ENCODE assay signal across 15 cellular contexts in the genomic region with DNA sequence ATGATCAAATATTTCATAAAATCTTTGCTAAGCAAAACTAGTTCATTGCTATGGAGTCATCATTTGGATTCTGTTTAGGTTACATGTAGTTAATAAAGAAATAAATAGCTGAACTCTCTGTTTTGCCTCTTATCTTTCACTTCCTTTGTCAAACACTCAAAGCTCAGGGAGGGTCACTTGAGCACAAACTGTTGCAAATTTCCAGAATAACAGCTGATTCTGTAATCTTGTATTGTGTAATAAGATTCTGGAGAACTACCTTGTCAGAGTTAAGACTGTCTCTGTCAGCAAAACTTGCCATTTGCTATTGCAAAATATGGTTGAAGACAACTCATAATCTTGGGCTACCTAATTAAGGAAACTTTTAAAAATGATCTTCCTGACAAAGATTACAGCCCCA.
DNase-seq lines count a peak whose midpoint lies in the region; ATAC-seq and TF ChIP-seq lines count a peak whose summit lies in the region.
"Had no signal": no experiment of that assay in that cellular context is flagged by ENCODE, and none has a peak within 500 bp of the region (broad histone marks: within the 10 kb centered on the region; RNA-seq: fewer than 3 reads in every experiment).

No MANE protein-coding gene starts in this region.

- no peak overlapping the region for H3K27ac Mint-ChIP-seq in stimulated activated effector memory CD8-positive, alpha-beta T cell treated with anti-CD3 and anti-CD28 coated beads, Interleukin-12 subunit alpha, Interleukin-12 subunit beta, amount 100 ng/mL, for 72 hours
- H3K27ac Mint-ChIP-seq: activated CD8-positive, alpha-beta T cell treated with anti-CD3 and anti-CD28 coated beads for 36 hours; naive thymus-derived CD4-positive, alpha-beta T cell had no signal

- no peaks in the 10 kb centered on the region for H3K36me3 Mint-ChIP-seq in stimulated activated effector memory CD8-positive, alpha-beta T cell treated with anti-CD3 and anti-CD28 coated beads, Interleukin-12 subunit alpha, Interleukin-12 subunit beta, amount 100 ng/mL, for 72 hours

- peaks cover 5% of the 10 kb centered on the region for H3K9me3 Mint-ChIP-seq in stimulated activated effector memory CD8-positive, alpha-beta T cell treated with anti-CD3 and anti-CD28 coated beads, Interleukin-12 subunit alpha, Interleukin-12 subunit beta, amount 100 ng/mL, for 72 hours

- no peak overlapping the region for H3K27ac ChIP-seq in caudate nucleus (ENCODE audit: low read depth, low read length)
- H3K27ac ChIP-seq: psoas muscle had no signal

- H3K4me1 Mint-ChIP-seq in stimulated activated effector memory CD8-positive, alpha-beta T cell treated with anti-CD3 and anti-CD28 coated beads, Interleukin-12 subunit alpha, Interleukin-12 subunit beta, amount 100 ng/mL, for 72 hours, result no peaks in the 10 kb centered on the region
- H3K4me1 Mint-ChIP-seq: naive thymus-derived CD4-positive, alpha-beta T cell had no signal

- H3K4me3 Mint-ChIP-seq in stimulated activated effector memory CD8-positive, alpha-beta T cell treated with anti-CD3 and anti-CD28 coated beads, Interleukin-12 subunit alpha, Interleukin-12 subunit beta, amount 100 ng/mL, for 72 hours, result no peak overlapping the region
- H3K4me3 Mint-ChIP-seq: activated CD8-positive, alpha-beta T cell treated with anti-CD3 and anti-CD28 coated beads for 36 hours; naive thymus-derived CD4-positive, alpha-beta T cell had no signal

- H3K4me3 ChIP-seq in fibroblast of pulmonary artery (replicated peaks; ENCODE audit: low read depth, low read length), result no peak overlapping the region
- H3K4me3 ChIP-seq: psoas muscle had no signal

- ATAC-seq in omental fat pad (ENCODE audit: low FRiP score) (peak; percentile 81), HG02623 (IDR thresholded peaks at IDR 0.05; ENCODE audit: unreplicated experiment) (no peak)
- no peak for ATAC-seq in stimulated activated effector memory CD8-positive, alpha-beta T cell treated with anti-CD3 and anti-CD28 coated beads, Interleukin-12 subunit alpha, Interleukin-12 subunit beta, amount 100 ng/mL, for 72 hours
- ATAC-seq: activated CD8-positive, alpha-beta T cell treated with anti-CD3 and anti-CD28 coated beads for 36 hours; left colon; naive thymus-derived CD4-positive, alpha-beta T cell had no signal

- TF ChIP-seq CTCF in fibroblast of pulmonary artery (IDR thresholded peaks at IDR 0.05; ENCODE audit: low read length, missing control alignments) (no peak), omental fat pad (IDR thresholded peaks at IDR 0.05) (no peak)

- DNase-seq in LHCN-M2 (ENCODE audit: low read depth) (peak; percentile 33), SKM-1 treated with dmso at 0.1 percent for 144 hours (lab: John Stamatoyannopoulos, UW; ENCODE audit: unreplicated experiment) (peak; percentile 60), fibroblast of pulmonary artery (ENCODE audit: low read depth) (peak; percentile 83), omental fat pad (ENCODE audit: low spot score) (no peak), caudate nucleus (lab: John Stamatoyannopoulos, UW) (no peak)
- no peak for DNase-seq in stimulated activated effector memory CD8-positive, alpha-beta T cell treated with anti-CD3 and anti-CD28 coated beads, Interleukin-12 subunit alpha, Interleukin-12 subunit beta, amount 100 ng/mL, for 72 hours (ENCODE audit: low spot score in 2 of 2)
- DNase-seq: activated CD8-positive, alpha-beta T cell treated with anti-CD3 and anti-CD28 coated beads for 36 hours; C1 segment of cervical spinal cord; effector CD4-positive, alpha-beta T cell; left colon; naive thymus-derived CD4-positive, alpha-beta T cell; NCI-H2081; psoas muscle; SHP77 had no signal

Comparison
In these comparisons a context has a peak if more than half of its experiments do, and no peak if none do; other contexts are left out.
1. DNase-seq: peak in LHCN-M2 (single experiment), SKM-1 treated with dmso at 0.1 percent for 144 hours (single experiment) and fibroblast of pulmonary artery (single experiment); none in omental fat pad (single experiment), stimulated activated effector memory CD8-positive, alpha-beta T cell treated with anti-CD3 and anti-CD28 coated beads, Interleukin-12 subunit alpha, Interleukin-12 subunit beta, amount 100 ng/mL, for 72 hours (0 of 2) and caudate nucleus (0 of 61).